In genomic region chr12:62158013-62158412, GRCh38 we compare ENCODE assay signal across 20 cellular contexts.
DNase-seq lines count a peak whose midpoint lies in the region; ATAC-seq, FAIRE-seq and TF ChIP-seq lines count a peak whose summit lies in the region.
"Had no signal": no experiment of that assay in that cellular context is flagged by ENCODE, and none has a peak within 500 bp of the region (broad histone marks: within the 10 kb centered on the region; RNA-seq: fewer than 3 reads in every experiment).

No MANE protein-coding gene starts in this region.

- POLR2A ChIA-PET in CD4-positive, alpha-beta T cell (lab: Charles Lee) = no interaction called here
- POLR2A ChIA-PET in K562 (lab: Yijun Ruan, JAX) = interaction anchor here (0.6 kb wide), 1 partner anchor 903 kb away, joined by 3 read pairs; no protein-coding TSS in a partner anchor

- H3K36me3 Mint-ChIP-seq in CD4-positive, alpha-beta T cell (ENCODE audit: low read depth) = no peaks in the 10 kb centered on the region
- H3K36me3 Mint-ChIP-seq in glutamatergic neuron (ENCODE audit: unreplicated experiment) = no peaks in the 10 kb centered on the region
- H3K36me3 Mint-ChIP-seq: CD4-positive, CD25-positive, alpha-beta regulatory T cell; CD8-positive, alpha-beta memory T cell had no signal

- intact Hi-C loops in CD4-positive, alpha-beta T cell (cut with DNase I, micrococcal nuclease) = no loop called here
- intact Hi-C loops in K562 (cut with micrococcal nuclease) = no loop called here
- intact Hi-C loops in spleen (cut with DNase I; ENCODE audit: low total_unique reads) = no loop called here

- no peak overlapping the region for H3K9ac ChIP-seq in K562 (ENCODE audit: insufficient read depth in 1 of 2, low read depth in 2 of 2, low read length in 2 of 2)

- peak overlapping the region; percentile 52 for H3K27ac Mint-ChIP-seq in CD4-positive, alpha-beta T cell
- H3K27ac Mint-ChIP-seq in glutamatergic neuron (ENCODE audit: unreplicated experiment) = no peak overlapping the region
- H3K27ac Mint-ChIP-seq: CD8-positive, alpha-beta memory T cell had no signal

- TF ChIP-seq POLR2A in K562 (conservative IDR thresholded peaks at IDR 0.05) = no peak
- no peak for TF ChIP-seq POLR2A in spleen (IDR thresholded peaks at IDR 0.05)

- no peak overlapping the region for H3K4me2 ChIP-seq in K562 (ENCODE audit: insufficient read depth, low read length)

- H3K79me2 ChIP-seq in K562 (ENCODE audit: control insufficient read depth, insufficient read depth, low read length) = no peaks in the 10 kb centered on the region

- no peak for TF ChIP-seq CTCF in CD4-positive, alpha-beta T cell (IDR thresholded peaks at IDR 0.05)
- no peak for TF ChIP-seq CTCF in K562 (IDR thresholded peaks at IDR 0.05 in 2 of 3, conservative IDR thresholded peaks at IDR 0.05 in 1 of 3; ENCODE audit: insufficient read depth in 2 of 3, low read depth in 1 of 3, low read length in 3 of 3)
- TF ChIP-seq CTCF in spleen (IDR thresholded peaks at IDR 0.05 in 8 of 11, conservative IDR thresholded peaks at IDR 0.05 in 3 of 11) = no peak
- no peak for TF ChIP-seq CTCF in glutamatergic neuron (IDR thresholded peaks at IDR 0.05; ENCODE audit: partially characterized antibody, unreplicated experiment)

- CTCF ChIA-PET in CD4-positive, alpha-beta T cell (lab: Charles Lee) = no interaction called here
- CTCF ChIA-PET in K562 (lab: Yijun Ruan, JAX; ENCODE audit: low intra/inter-chr PET ratio) = no interaction called here

- H3K9me3 Mint-ChIP-seq in CD4-positive, alpha-beta T cell = no peaks in the 10 kb centered on the region
- H3K9me3 Mint-ChIP-seq in glutamatergic neuron (ENCODE audit: unreplicated experiment) = no peaks in the 10 kb centered on the region

- no peaks in the 10 kb centered on the region; a peak in 1 of 5 replicates for H3K4me1 ChIP-seq in K562 (replicated peaks in 1 of 2; ENCODE audit: control insufficient read depth in 2 of 2, insufficient read depth in 2 of 2, low read length in 2 of 2)
- peaks cover 0 to 20% (median 6%) of the 10 kb centered on the region in 6 donors for H3K4me1 ChIP-seq in spleen

- DNase-seq in CD4-positive, alpha-beta T cell = no peak
- DNase-seq in K562 (ENCODE audit: extremely low read depth in 1 of 4, low spot score in 3 of 4) (no peak), spleen (no peak), glutamatergic neuron (no peak), NCI-H1048 (lab: John Stamatoyannopoulos, UW) (no peak)
- DNase-seq: CD4-positive, CD25-positive, alpha-beta regulatory T cell; CD8-positive, alpha-beta memory T cell; DMS 273 treated with DMSO at 0.1 percent for 48 hours; DMS53; DMS79 treated with DMSO at 0.1 percent for 48 hours; GF-D8; H7; HCEC 1CT had no signal

- no peak overlapping the region for H2AFZ ChIP-seq in K562 (ENCODE audit: low read depth, low read length)

- no peaks in the 10 kb centered on the region for H3K9me3 ChIP-seq in CD4-positive, alpha-beta T cell (ENCODE audit: control insufficient read depth, low read length)
- H3K9me3 ChIP-seq in KOPT-K1 (ENCODE audit: insufficient read depth, low read length, poor library complexity, severe bottlenecking) = no peaks in the 10 kb centered on the region
- no peaks in the 10 kb centered on the region for H3K9me3 ChIP-seq in K562 (replicated peaks; ENCODE audit: control insufficient read depth, insufficient read depth, low read depth, low read length)
- no peaks in the 10 kb centered on the region for H3K9me3 ChIP-seq in spleen

- H3K4me1 Mint-ChIP-seq in CD4-positive, alpha-beta T cell (ENCODE audit: low read depth) = peaks cover 44% of the 10 kb centered on the region
- H3K4me1 Mint-ChIP-seq in glutamatergic neuron (ENCODE audit: low read depth, unreplicated experiment) = no peaks in the 10 kb centered on the region

- H3K4me3 ChIP-seq in K562 (no peak overlapping the region), spleen (no peak overlapping the region)

- no peak for TF ChIP-seq RAD21 in K562 (CRISPR knock-in tag; conservative IDR thresholded peaks at IDR 0.05 in 1 of 2, IDR thresholded peaks at IDR 0.05 in 1 of 2)

- H3K9me1 ChIP-seq in K562 (ENCODE audit: control insufficient read depth, insufficient read depth, low read length) = no peaks in the 10 kb centered on the region

- H3K36me3 ChIP-seq in KOPT-K1 (ENCODE audit: insufficient read depth, low read length) = no peaks in the 10 kb centered on the region
- H3K36me3 ChIP-seq in K562 (ENCODE audit: control insufficient read depth, insufficient read depth, low read length) = no peaks in the 10 kb centered on the region
- H3K36me3 ChIP-seq in spleen = no peaks in the 10 kb centered on the region

- H3K27me3 Mint-ChIP-seq in CD4-positive, alpha-beta T cell = no peaks in the 10 kb centered on the region
- no peaks in the 10 kb centered on the region for H3K27me3 Mint-ChIP-seq in glutamatergic neuron (ENCODE audit: unreplicated experiment)

- FAIRE-seq in K562 (lab: Jason Lieb, UNC) = no peak
- FAIRE-seq: D721Med, GM12891, GM18507, H1 had no signal

- no peak for TF ChIP-seq EP300 in K562 (IDR thresholded peaks at IDR 0.05; ENCODE audit: low read length)

- no peak overlapping the region for H3K4me3 Mint-ChIP-seq in CD4-positive, alpha-beta T cell
- H3K4me3 Mint-ChIP-seq in glutamatergic neuron (ENCODE audit: unreplicated experiment) = no peak overlapping the region
- H3K4me3 Mint-ChIP-seq: CD8-positive, alpha-beta memory T cell had no signal

- in situ Hi-C loops in K562 (cut with MboI) = no loop called here

- BruUV-seq in K562 (replicated peaks; lab: Mats Ljungman, UMichigan) = no TSS peak

- no peaks in the 10 kb centered on the region for H3K27me3 ChIP-seq in CD4-positive, alpha-beta T cell (ENCODE audit: control insufficient read depth, insufficient read depth, low read length)
- H3K27me3 ChIP-seq in K562 (ENCODE audit: control insufficient read depth in 2 of 2, insufficient read depth in 2 of 2, low read length in 2 of 2) (no peaks in the 10 kb centered on the region), spleen (replicated peaks in 1 of 7) (no peaks in the 10 kb centered on the region)

- ATAC-seq in CD4-positive, alpha-beta T cell (ENCODE audit: poor library complexity) = no peak
- ATAC-seq in K562 (no peak), GM19324 (IDR thresholded peaks at IDR 0.05; ENCODE audit: low FRiP score, unreplicated experiment) (no peak)

- no peaks in the 10 kb centered on the region for H4K20me1 ChIP-seq in K562 (replicated peaks; ENCODE audit: control insufficient read depth, insufficient read depth, low read length)

- no peak overlapping the region for H3K27ac ChIP-seq in CD4-positive, alpha-beta T cell (ENCODE audit: low read depth, low read length)
- H3K27ac ChIP-seq in KOPT-K1 (ENCODE audit: low read depth, low read length, poor library complexity, severe bottlenecking) (peak overlapping the region; percentile 71), K562 (ENCODE audit: extremely low read depth, low read depth, low read length) (no peak overlapping the region), spleen (peak overlapping the region in 5 of 8 donors; percentile 25 to 63 (median 49))
- H3K27ac ChIP-seq: C4-2B had no signal

TF ChIP-seq in K562, 482 proteins besides CTCF, POLR2A, EP300 and RAD21:
- TF ChIP-seq C11orf30 (IDR thresholded peaks at IDR 0.05; ENCODE audit: low read depth) (peak; percentile 57; the same call in 1 of the 2 replicates), ZNF316 (IDR thresholded peaks at IDR 0.05) (peak; percentile 68), HMGXB4 (CRISPR knock-in tag; IDR thresholded peaks at IDR 0.05) (no peak), MAFG (tag; conservative IDR thresholded peaks at IDR 0.05) (peak; percentile 62; the same call in 1 of the 2 replicates)

Comparison
In these comparisons a context has a peak if more than half of its experiments do, and no peak if none do; other contexts are left out.
1. H3K27ac ChIP-seq: peak in KOPT-K1 (single experiment) and spleen (5 of 8); none in CD4-positive, alpha-beta T cell (single experiment) and K562 (single experiment).